In the genomic region with DNA sequence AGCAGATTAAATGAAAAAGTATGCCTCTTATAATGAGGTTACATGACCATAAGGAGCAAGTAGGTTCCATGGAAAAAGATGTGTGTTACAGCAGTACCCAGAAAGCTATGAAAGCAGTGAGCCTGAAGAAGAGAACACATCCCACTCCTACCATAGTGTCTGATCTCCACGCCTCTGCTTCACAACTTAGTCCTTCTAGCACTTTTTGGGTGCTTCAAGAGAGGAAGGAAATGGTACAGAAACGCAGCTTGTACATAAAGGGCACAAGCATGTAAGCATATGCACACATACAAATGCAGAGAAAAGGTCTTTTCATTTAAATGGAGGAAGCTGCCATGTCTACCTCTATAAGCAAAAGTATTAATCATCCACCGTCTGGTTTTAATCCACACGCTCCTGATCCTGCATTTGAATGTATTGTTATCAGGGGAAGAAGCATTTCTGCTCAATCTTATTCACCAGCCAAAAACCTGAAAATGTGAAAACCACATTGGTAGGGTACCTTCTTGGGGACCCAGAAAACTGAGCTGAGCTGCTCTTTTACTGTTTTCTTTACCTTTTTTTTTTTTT, we compare ENCODE assay signal across 1 cellular context.
TF ChIP-seq lines count a peak whose summit lies in the region.

No MANE protein-coding gene starts in this region.

TF ChIP-seq in WTC11, 78 proteins besides CTCF, POLR2A, EP300 and RAD21 (continued from another document):
- TF ChIP-seq ZNF425 (CRISPR knock-in tag; conservative IDR thresholded peaks at IDR 0.05) (no peak), KAT7 (CRISPR knock-in tag; IDR thresholded peaks at IDR 0.05; ENCODE audit: borderline replicate concordance) (no peak), GRHL2 (CRISPR knock-in tag; IDR thresholded peaks at IDR 0.05; ENCODE audit: insufficient replicate concordance, severe bottlenecking) (no peak), RORB (CRISPR knock-in tag; IDR thresholded peaks at IDR 0.05) (no peak), ZMAT4 (CRISPR knock-in tag; IDR thresholded peaks at IDR 0.05) (no peak), JAZF1 (CRISPR knock-in tag; IDR thresholded peaks at IDR 0.05) (no peak)
- TF ChIP-seq, protein P1, sequence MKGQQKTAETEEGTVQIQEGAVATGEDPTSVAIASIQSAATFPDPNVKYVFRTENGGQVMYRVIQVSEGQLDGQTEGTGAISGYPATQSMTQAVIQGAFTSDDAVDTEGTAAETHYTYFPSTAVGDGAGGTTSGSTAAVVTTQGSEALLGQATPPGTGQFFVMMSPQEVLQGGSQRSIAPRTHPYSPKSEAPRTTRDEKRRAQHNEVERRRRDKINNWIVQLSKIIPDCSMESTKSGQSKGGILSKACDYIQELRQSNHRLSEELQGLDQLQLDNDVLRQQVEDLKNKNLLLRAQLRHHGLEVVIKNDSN (CRISPR knock-in tag; IDR thresholded peaks at IDR 0.05), result no peak
- TF ChIP-seq, protein P2, sequence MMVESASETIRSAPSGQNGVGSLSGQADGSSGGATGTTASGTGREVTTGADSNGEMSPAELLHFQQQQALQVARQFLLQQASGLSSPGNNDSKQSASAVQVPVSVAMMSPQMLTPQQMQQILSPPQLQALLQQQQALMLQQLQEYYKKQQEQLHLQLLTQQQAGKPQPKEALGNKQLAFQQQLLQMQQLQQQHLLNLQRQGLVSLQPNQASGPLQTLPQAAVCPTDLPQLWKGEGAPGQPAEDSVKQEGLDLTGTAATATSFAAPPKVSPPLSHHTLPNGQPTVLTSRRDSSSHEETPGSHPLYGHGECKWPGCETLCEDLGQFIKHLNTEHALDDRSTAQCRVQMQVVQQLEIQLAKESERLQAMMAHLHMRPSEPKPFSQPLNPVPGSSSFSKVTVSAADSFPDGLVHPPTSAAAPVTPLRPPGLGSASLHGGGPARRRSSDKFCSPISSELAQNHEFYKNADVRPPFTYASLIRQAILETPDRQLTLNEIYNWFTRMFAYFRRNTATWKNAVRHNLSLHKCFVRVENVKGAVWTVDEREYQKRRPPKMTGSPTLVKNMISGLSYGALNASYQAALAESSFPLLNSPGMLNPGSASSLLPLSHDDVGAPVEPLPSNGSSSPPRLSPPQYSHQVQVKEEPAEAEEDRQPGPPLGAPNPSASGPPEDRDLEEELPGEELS (CRISPR knock-in tag; IDR thresholded peaks at IDR 0.05), result no peak
- TF ChIP-seq, protein P3, sequence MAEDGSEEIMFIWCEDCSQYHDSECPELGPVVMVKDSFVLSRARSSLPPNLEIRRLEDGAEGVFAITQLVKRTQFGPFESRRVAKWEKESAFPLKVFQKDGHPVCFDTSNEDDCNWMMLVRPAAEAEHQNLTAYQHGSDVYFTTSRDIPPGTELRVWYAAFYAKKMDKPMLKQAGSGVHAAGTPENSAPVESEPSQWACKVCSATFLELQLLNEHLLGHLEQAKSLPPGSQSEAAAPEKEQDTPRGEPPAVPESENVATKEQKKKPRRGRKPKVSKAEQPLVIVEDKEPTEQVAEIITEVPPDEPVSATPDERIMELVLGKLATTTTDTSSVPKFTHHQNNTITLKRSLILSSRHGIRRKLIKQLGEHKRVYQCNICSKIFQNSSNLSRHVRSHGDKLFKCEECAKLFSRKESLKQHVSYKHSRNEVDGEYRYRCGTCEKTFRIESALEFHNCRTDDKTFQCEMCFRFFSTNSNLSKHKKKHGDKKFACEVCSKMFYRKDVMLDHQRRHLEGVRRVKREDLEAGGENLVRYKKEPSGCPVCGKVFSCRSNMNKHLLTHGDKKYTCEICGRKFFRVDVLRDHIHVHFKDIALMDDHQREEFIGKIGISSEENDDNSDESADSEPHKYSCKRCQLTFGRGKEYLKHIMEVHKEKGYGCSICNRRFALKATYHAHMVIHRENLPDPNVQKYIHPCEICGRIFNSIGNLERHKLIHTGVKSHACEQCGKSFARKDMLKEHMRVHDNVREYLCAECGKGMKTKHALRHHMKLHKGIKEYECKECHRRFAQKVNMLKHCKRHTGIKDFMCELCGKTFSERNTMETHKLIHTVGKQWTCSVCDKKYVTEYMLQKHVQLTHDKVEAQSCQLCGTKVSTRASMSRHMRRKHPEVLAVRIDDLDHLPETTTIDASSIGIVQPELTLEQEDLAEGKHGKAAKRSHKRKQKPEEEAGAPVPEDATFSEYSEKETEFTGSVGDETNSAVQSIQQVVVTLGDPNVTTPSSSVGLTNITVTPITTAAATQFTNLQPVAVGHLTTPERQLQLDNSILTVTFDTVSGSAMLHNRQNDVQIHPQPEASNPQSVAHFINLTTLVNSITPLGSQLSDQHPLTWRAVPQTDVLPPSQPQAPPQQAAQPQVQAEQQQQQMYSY (CRISPR knock-in tag; IDR thresholded peaks at IDR 0.05), result no peak
- TF ChIP-seq, protein P4, sequence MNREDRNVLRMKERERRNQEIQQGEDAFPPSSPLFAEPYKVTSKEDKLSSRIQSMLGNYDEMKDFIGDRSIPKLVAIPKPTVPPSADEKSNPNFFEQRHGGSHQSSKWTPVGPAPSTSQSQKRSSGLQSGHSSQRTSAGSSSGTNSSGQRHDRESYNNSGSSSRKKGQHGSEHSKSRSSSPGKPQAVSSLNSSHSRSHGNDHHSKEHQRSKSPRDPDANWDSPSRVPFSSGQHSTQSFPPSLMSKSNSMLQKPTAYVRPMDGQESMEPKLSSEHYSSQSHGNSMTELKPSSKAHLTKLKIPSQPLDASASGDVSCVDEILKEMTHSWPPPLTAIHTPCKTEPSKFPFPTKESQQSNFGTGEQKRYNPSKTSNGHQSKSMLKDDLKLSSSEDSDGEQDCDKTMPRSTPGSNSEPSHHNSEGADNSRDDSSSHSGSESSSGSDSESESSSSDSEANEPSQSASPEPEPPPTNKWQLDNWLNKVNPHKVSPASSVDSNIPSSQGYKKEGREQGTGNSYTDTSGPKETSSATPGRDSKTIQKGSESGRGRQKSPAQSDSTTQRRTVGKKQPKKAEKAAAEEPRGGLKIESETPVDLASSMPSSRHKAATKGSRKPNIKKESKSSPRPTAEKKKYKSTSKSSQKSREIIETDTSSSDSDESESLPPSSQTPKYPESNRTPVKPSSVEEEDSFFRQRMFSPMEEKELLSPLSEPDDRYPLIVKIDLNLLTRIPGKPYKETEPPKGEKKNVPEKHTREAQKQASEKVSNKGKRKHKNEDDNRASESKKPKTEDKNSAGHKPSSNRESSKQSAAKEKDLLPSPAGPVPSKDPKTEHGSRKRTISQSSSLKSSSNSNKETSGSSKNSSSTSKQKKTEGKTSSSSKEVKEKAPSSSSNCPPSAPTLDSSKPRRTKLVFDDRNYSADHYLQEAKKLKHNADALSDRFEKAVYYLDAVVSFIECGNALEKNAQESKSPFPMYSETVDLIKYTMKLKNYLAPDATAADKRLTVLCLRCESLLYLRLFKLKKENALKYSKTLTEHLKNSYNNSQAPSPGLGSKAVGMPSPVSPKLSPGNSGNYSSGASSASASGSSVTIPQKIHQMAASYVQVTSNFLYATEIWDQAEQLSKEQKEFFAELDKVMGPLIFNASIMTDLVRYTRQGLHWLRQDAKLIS (CRISPR knock-in tag; IDR thresholded peaks at IDR 0.05; ENCODE audit: borderline replicate concordance), result no peak
